In genomic region chr7:152761116-152761748, GRCh38 we compare ENCODE assay signal across 8 cellular contexts. TPM values are rescaled to one million over a fixed set of nuclear protein-coding genes. Genes with fewer than 3 reads are reported as not detected.
DNase-seq lines count a peak whose midpoint lies in the region; ATAC-seq, FAIRE-seq and TF ChIP-seq lines count a peak whose summit lies in the region.

No MANE protein-coding gene starts in this region.

- H3K9me3 Mint-ChIP-seq in activated naive CD8-positive, alpha-beta T cell treated with anti-CD3 and anti-CD28 coated beads for 36 hours: no peaks in the 10 kb centered on the region
- H3K9me3 Mint-ChIP-seq in natural killer cell: no peaks in the 10 kb centered on the region

- no peak overlapping the region for H3K27ac ChIP-seq in caudate nucleus (ENCODE audit: low read depth, low read length)

- TF ChIP-seq CTCF in natural killer cell (IDR thresholded peaks at IDR 0.05) (no peak), omental fat pad (IDR thresholded peaks at IDR 0.05) (no peak)

- peak; percentile 50 for ATAC-seq in GM18511 (IDR thresholded peaks at IDR 0.05; ENCODE audit: unreplicated experiment)
- ATAC-seq in HG03064 (IDR thresholded peaks at IDR 0.05; ENCODE audit: low read depth, unreplicated experiment): peak; percentile 36
- ATAC-seq in natural killer cell: no peak
- ATAC-seq in omental fat pad (ENCODE audit: low FRiP score): no peak
- ATAC-seq in GM19397 (IDR thresholded peaks at IDR 0.05; ENCODE audit: unreplicated experiment): no peak

- intact Hi-C loops in natural killer cell (cut with micrococcal nuclease): no loop called here

- peak overlapping the region; percentile 88 for H3K4me3 Mint-ChIP-seq in activated naive CD8-positive, alpha-beta T cell treated with anti-CD3 and anti-CD28 coated beads for 36 hours
- peak overlapping the region; percentile 85 for H3K4me3 Mint-ChIP-seq in natural killer cell

- no peak for FAIRE-seq in urothelium cell line (lab: Jason Lieb, UNC)

- no peak for DNase-seq in activated naive CD8-positive, alpha-beta T cell treated with anti-CD3 and anti-CD28 coated beads for 36 hours
- DNase-seq in natural killer cell: no peak
- DNase-seq in omental fat pad (ENCODE audit: low spot score): no peak
- no peak for DNase-seq in urothelium cell line (ENCODE audit: low spot score)
- no peak for DNase-seq in caudate nucleus (lab: John Stamatoyannopoulos, UW)

- peak overlapping the region; percentile 85 for H3K27ac Mint-ChIP-seq in activated naive CD8-positive, alpha-beta T cell treated with anti-CD3 and anti-CD28 coated beads for 36 hours
- H3K27ac Mint-ChIP-seq in natural killer cell: peak overlapping the region; percentile 41 to 89

- H3K4me1 Mint-ChIP-seq in activated naive CD8-positive, alpha-beta T cell treated with anti-CD3 and anti-CD28 coated beads for 36 hours: peaks cover 26% of the 10 kb centered on the region
- peaks cover 8 to 15% of the 10 kb centered on the region in 2 donors for H3K4me1 Mint-ChIP-seq in natural killer cell

- H3K36me3 Mint-ChIP-seq in activated naive CD8-positive, alpha-beta T cell treated with anti-CD3 and anti-CD28 coated beads for 36 hours: peaks cover 8% of the 10 kb centered on the region
- no peaks in the 10 kb centered on the region for H3K36me3 Mint-ChIP-seq in natural killer cell

- H3K27me3 Mint-ChIP-seq in activated naive CD8-positive, alpha-beta T cell treated with anti-CD3 and anti-CD28 coated beads for 36 hours: no peaks in the 10 kb centered on the region
- H3K27me3 Mint-ChIP-seq in natural killer cell (ENCODE audit: low read depth in 2 of 2): peaks cover 2 to 7% of the 10 kb centered on the region in 2 donors

RNA-seq across cellular contexts. Expression of gene ACTR3B, which starts 1.7 kb away (rescaled TPM):
- 10 to 100 TPM; 10.8 to 11.5 TPM for total RNA-seq in activated naive CD8-positive, alpha-beta T cell treated with anti-CD3 and anti-CD28 coated beads for 36 hours
- total RNA-seq in natural killer cell (1 to 10 TPM; 7.9 to 8.0 (median 8.0) TPM), omental fat pad (1 to 10 TPM; 2.6 to 7.1 (median 4.5) TPM)

Comparison
In these comparisons a context has a peak if more than half of its experiments do, and no peak if none do; other contexts are left out.
1. ATAC-seq: peak in GM18511 (single experiment) and HG03064 (single experiment); none in natural killer cell (0 of 3), omental fat pad (single experiment) and GM19397 (single experiment).